Comparison of ENCODE assay signal across 1 cellular context in genomic region chr10:24505759-24506158, GRCh38.
TF ChIP-seq lines count a peak whose summit lies in the region.

No MANE protein-coding gene starts in this region.

TF ChIP-seq in Ishikawa, 13 proteins besides CTCF, POLR2A, EP300 and RAD21 (continued from another document):
- no peak for TF ChIP-seq MAX (IDR thresholded peaks at IDR 0.05)
- no peak for TF ChIP-seq USF1 (IDR thresholded peaks at IDR 0.05)
- no peak for TF ChIP-seq ZBTB7A (IDR thresholded peaks at IDR 0.05; ENCODE audit: low read depth)
- TF ChIP-seq TCF12 (IDR thresholded peaks at IDR 0.05; ENCODE audit: low read depth), result peak; percentile 47; the same call in 1 of the 2 replicates
- peak; percentile 50; the same call in 1 of the 2 replicates for TF ChIP-seq TEAD4 (IDR thresholded peaks at IDR 0.05)
- TF ChIP-seq EGR1 (IDR thresholded peaks at IDR 0.05), result no peak
